Comparison of ENCODE assay signal across 16 cellular contexts in genomic region chr13:109336730-109337129, GRCh38.
A peak's percentile ranks its signal among the peaks of the same experiment; 100 is the strongest.
DNase-seq lines count a peak whose midpoint lies in the region; ATAC-seq and TF ChIP-seq lines count a peak whose summit lies in the region.
"Had no signal": no experiment of that assay in that cellular context is flagged by ENCODE, and none has a peak within 500 bp of the region (broad histone marks: within the 10 kb centered on the region; RNA-seq: fewer than 3 reads in every experiment).

No MANE protein-coding gene starts in this region.

- H3K9me3 Mint-ChIP-seq in mesothelial cell of epicardium = no peaks in the 10 kb centered on the region
- H3K9me3 Mint-ChIP-seq in activated T-helper 2 cell treated with anti-CD3 and anti-CD28 coated beads, Interferon-gamma antibody, Interleukin-2, Interleukin-4, amounts not matched to agents 10 μg/mL and 5 μg/mL and 100 μg/mL, durations not matched to agents 14 hours and 24 hours and 36 hours = no peaks in the 10 kb centered on the region
- H3K9me3 Mint-ChIP-seq: activated CD4-positive, alpha-beta memory T cell treated with anti-CD3 and anti-CD28 coated beads, Interleukin-2, amount 10 ng/mL, durations not matched to agents 7 days and 5 days had no signal

- intact Hi-C loops in PC-3 (cut with micrococcal nuclease) = no loop called here
- intact Hi-C loops in dorsolateral prefrontal cortex (cut with DNase I) = no loop called here
- intact Hi-C loops in activated T-helper 2 cell treated with anti-CD3 and anti-CD28 coated beads, Interferon-gamma antibody, Interleukin-2, Interleukin-4, amounts not matched to agents 10 μg/mL and 5 μg/mL and 100 μg/mL, durations not matched to agents 14 hours and 24 hours and 36 hours (cut with micrococcal nuclease) = no loop called here

- peaks cover 24% of the 10 kb centered on the region for H3K4me1 Mint-ChIP-seq in mesothelial cell of epicardium
- H3K4me1 Mint-ChIP-seq in activated T-helper 2 cell treated with anti-CD3 and anti-CD28 coated beads, Interferon-gamma antibody, Interleukin-2, Interleukin-4, amounts not matched to agents 10 μg/mL and 5 μg/mL and 100 μg/mL, durations not matched to agents 14 hours and 24 hours and 36 hours (ENCODE audit: low read depth) = no peaks in the 10 kb centered on the region
- H3K4me1 Mint-ChIP-seq: activated CD4-positive, alpha-beta memory T cell treated with anti-CD3 and anti-CD28 coated beads, Interleukin-2, amount 10 ng/mL, durations not matched to agents 7 days and 5 days; naive B cell had no signal

- no peaks in the 10 kb centered on the region for H3K9me2 ChIP-seq in PC-3 (replicated peaks; ENCODE audit: low read length)

- H3F3A ChIP-seq in PC-3 (ENCODE audit: low read length, unreplicated experiment) = no peaks in the 10 kb centered on the region

- H3K79me2 ChIP-seq in PC-3 (ENCODE audit: low read length) = no peaks in the 10 kb centered on the region

- no peaks in the 10 kb centered on the region for H4K20me1 ChIP-seq in PC-3 (ENCODE audit: low read length)

- peak overlapping the region; percentile 27; the same call in 1 of the 2 replicates for H3K4me2 ChIP-seq in PC-3 (ENCODE audit: low read length)

- POLR2A ChIA-PET in PC-3 (lab: Charles Lee; ENCODE audit: unreplicated experiment) = no interaction called here

- no peak overlapping the region for H2AFZ ChIP-seq in PC-3 (ENCODE audit: low read length)

- H3K9ac ChIP-seq in PC-3 (ENCODE audit: low read length) = no peak overlapping the region

- H3K27me3 Mint-ChIP-seq in mesothelial cell of epicardium (ENCODE audit: low read depth) = no peaks in the 10 kb centered on the region
- no peaks in the 10 kb centered on the region for H3K27me3 Mint-ChIP-seq in activated T-helper 2 cell treated with anti-CD3 and anti-CD28 coated beads, Interferon-gamma antibody, Interleukin-2, Interleukin-4, amounts not matched to agents 10 μg/mL and 5 μg/mL and 100 μg/mL, durations not matched to agents 14 hours and 24 hours and 36 hours (ENCODE audit: low read depth)

- no peak overlapping the region for H3K4me3 Mint-ChIP-seq in mesothelial cell of epicardium
- no peak overlapping the region for H3K4me3 Mint-ChIP-seq in activated T-helper 2 cell treated with anti-CD3 and anti-CD28 coated beads, Interferon-gamma antibody, Interleukin-2, Interleukin-4, amounts not matched to agents 10 μg/mL and 5 μg/mL and 100 μg/mL, durations not matched to agents 14 hours and 24 hours and 36 hours (ENCODE audit: low read depth)
- H3K4me3 Mint-ChIP-seq: activated CD4-positive, alpha-beta memory T cell treated with anti-CD3 and anti-CD28 coated beads, Interleukin-2, amount 10 ng/mL, durations not matched to agents 7 days and 5 days; naive B cell had no signal

- BruUV-seq in PC-3 (replicated peaks; lab: Mats Ljungman, UMichigan) = no TSS peak

- no peaks in the 10 kb centered on the region for H3K9me3 ChIP-seq in PC-3 (ENCODE audit: low read length)
- H3K9me3 ChIP-seq: sigmoid colon, stomach had no signal

- ATAC-seq in PC-3 = peak; percentile 73
- ATAC-seq in GM18502 (IDR thresholded peaks at IDR 0.05; ENCODE audit: poor library complexity, unreplicated experiment) = no peak

- CTCF ChIA-PET in PC-3 (lab: Charles Lee) = interaction anchor here (0.7 kb wide), 1 partner anchor 777 kb away, joined by 4 read pairs; no protein-coding TSS in a partner anchor

- no peaks in the 10 kb centered on the region for H3K36me3 ChIP-seq in PC-3 (ENCODE audit: low read depth, low read length)
- H3K36me3 ChIP-seq: sigmoid colon, stomach had no signal

- TF ChIP-seq CTCF in PC-3 (conservative IDR thresholded peaks at IDR 0.05; ENCODE audit: low read depth, low read length) (no peak), epithelial cell of proximal tubule (conservative IDR thresholded peaks at IDR 0.05; ENCODE audit: low read depth, low read length) (no peak), mesothelial cell of epicardium (IDR thresholded peaks at IDR 0.05; ENCODE audit: unreplicated experiment) (no peak), dorsolateral prefrontal cortex (IDR thresholded peaks at IDR 0.05 in 54 of 56, conservative IDR thresholded peaks at IDR 0.05 in 2 of 56; ENCODE audit: low read depth in 1 of 56, partially characterized antibody in 56 of 56) (no peak)

- no peaks in the 10 kb centered on the region for H3K36me3 Mint-ChIP-seq in mesothelial cell of epicardium
- no peaks in the 10 kb centered on the region for H3K36me3 Mint-ChIP-seq in activated T-helper 2 cell treated with anti-CD3 and anti-CD28 coated beads, Interferon-gamma antibody, Interleukin-2, Interleukin-4, amounts not matched to agents 10 μg/mL and 5 μg/mL and 100 μg/mL, durations not matched to agents 14 hours and 24 hours and 36 hours (ENCODE audit: low read depth)
- H3K36me3 Mint-ChIP-seq: naive B cell had no signal

- peaks cover 26% of the 10 kb centered on the region for H3K4me1 ChIP-seq in PC-3 (ENCODE audit: insufficient read depth, low read length)

- H3K27ac ChIP-seq in PC-3 (ENCODE audit: low read length) (no peak overlapping the region), dorsolateral prefrontal cortex (no peak overlapping the region)
- H3K27ac ChIP-seq: C4-2B, sigmoid colon, stomach had no signal

- H3K27ac Mint-ChIP-seq in mesothelial cell of epicardium = peak overlapping the region; percentile 68
- H3K27ac Mint-ChIP-seq in activated T-helper 2 cell treated with anti-CD3 and anti-CD28 coated beads, Interferon-gamma antibody, Interleukin-2, Interleukin-4, amounts not matched to agents 10 μg/mL and 5 μg/mL and 100 μg/mL, durations not matched to agents 14 hours and 24 hours and 36 hours = no peak overlapping the region
- H3K27ac Mint-ChIP-seq: activated CD4-positive, alpha-beta memory T cell treated with anti-CD3 and anti-CD28 coated beads, Interleukin-2, amount 10 ng/mL, durations not matched to agents 7 days and 5 days; naive B cell had no signal

- DNase-seq in AG20443 (ENCODE audit: low spot score) (peak; percentile 50), PC-3 (peak; percentile 62), epithelial cell of proximal tubule (ENCODE audit: low read depth) (peak; percentile 57), mesothelial cell of epicardium (ENCODE audit: low spot score in 2 of 2, unreplicated experiment in 2 of 2) (no peak), dorsolateral prefrontal cortex (no peak), Kasumi-1 (lab: John Stamatoyannopoulos, UW) (no peak)
- DNase-seq in activated T-helper 2 cell treated with anti-CD3 and anti-CD28 coated beads, Interferon-gamma antibody, Interleukin-2, Interleukin-4, amounts not matched to agents 10 μg/mL and 5 μg/mL and 100 μg/mL, durations not matched to agents 14 hours and 24 hours and 36 hours (ENCODE audit: low spot score) = no peak
- DNase-seq: activated CD4-positive, alpha-beta memory T cell treated with anti-CD3 and anti-CD28 coated beads, Interleukin-2, amount 10 ng/mL, durations not matched to agents 7 days and 5 days; activated gamma-delta T cell; caudate nucleus; naive B cell; NCI-H146; sigmoid colon; stomach had no signal

- no peak overlapping the region for H3K4me3 ChIP-seq in PC-3 (ENCODE audit: low read length)
- no peak overlapping the region for H3K4me3 ChIP-seq in epithelial cell of proximal tubule (ENCODE audit: low read depth, low read length)
- no peak overlapping the region for H3K4me3 ChIP-seq in dorsolateral prefrontal cortex
- H3K4me3 ChIP-seq: sigmoid colon, stomach had no signal

- H3K27me3 ChIP-seq in PC-3 (ENCODE audit: low read length) (no peaks in the 10 kb centered on the region), dorsolateral prefrontal cortex (no peaks in the 10 kb centered on the region)
- H3K27me3 ChIP-seq: sigmoid colon, stomach had no signal

Comparison
In these comparisons a context has a peak if more than half of its experiments do, and no peak if none do; other contexts are left out.
1. DNase-seq: peak in AG20443 (single experiment), PC-3 (single experiment) and epithelial cell of proximal tubule (single experiment); none in mesothelial cell of epicardium (0 of 2), dorsolateral prefrontal cortex (0 of 10), Kasumi-1 (0 of 2) and activated T-helper 2 cell treated with anti-CD3 and anti-CD28 coated beads, Interferon-gamma antibody, Interleukin-2, Interleukin-4, amounts not matched to agents 10 μg/mL and 5 μg/mL and 100 μg/mL, durations not matched to agents 14 hours and 24 hours and 36 hours (single experiment).